1 cellular context compared by ENCODE assay signal in genomic region chr4:152510349-152511147, GRCh38.
TF ChIP-seq lines count a peak whose summit lies in the region.

No MANE protein-coding gene starts in this region.

TF ChIP-seq in H1, 55 proteins besides CTCF, POLR2A, EP300 and RAD21 (continued from another document):
- TF ChIP-seq CHD7 (IDR thresholded peaks at IDR 0.05; ENCODE audit: insufficient replicate concordance, low read length) (no peak), EZH2 (IDR thresholded peaks at IDR 0.05; ENCODE audit: low read depth, low read length, severe bottlenecking) (no peak), NANOG (IDR thresholded peaks at IDR 0.05; ENCODE audit: insufficient read depth, low read depth, low read length, poor library complexity, severe bottlenecking) (no peak), TAF1 (IDR thresholded peaks at IDR 0.05; ENCODE audit: low read depth, low read length) (no peak), ASH2L (IDR thresholded peaks at IDR 0.05; ENCODE audit: low read length) (no peak), RFX5 (IDR thresholded peaks at IDR 0.05; ENCODE audit: borderline replicate concordance, low read depth, low read length) (no peak), ATF3 (IDR thresholded peaks at IDR 0.05; ENCODE audit: insufficient read depth, low read depth, low read length) (no peak), SUZ12 (IDR thresholded peaks at IDR 0.05; ENCODE audit: low read length) (no peak), JUND (IDR thresholded peaks at IDR 0.05; ENCODE audit: low read length) (no peak), BRCA1 (IDR thresholded peaks at IDR 0.05; ENCODE audit: low read depth, low read length) (no peak)
TF ChIP-seq in H1: peak in this region for 0.
